14 cellular contexts compared by ENCODE assay signal in genomic region chr16:87295259-87295658, GRCh38. TPM values are rescaled to one million over a fixed set of nuclear protein-coding genes. Genes with fewer than 3 reads are reported as not detected.
DNase-seq lines count a peak whose midpoint lies in the region; ATAC-seq and TF ChIP-seq lines count a peak whose summit lies in the region.
"Had no signal": no experiment of that assay in that cellular context is flagged by ENCODE, and none has a peak within 500 bp of the region (broad histone marks: within the 10 kb centered on the region; RNA-seq: fewer than 3 reads in every experiment).

No MANE protein-coding gene starts in this region.

- CTCF ChIA-PET in activated B cell treated with CpG ODN at 0.5 μM for 24 hours (lab: Charles Lee), result no interaction called here

- POLR2A ChIA-PET in activated B cell treated with CpG ODN at 0.5 μM for 24 hours (lab: Charles Lee), result no interaction called here

- DNase-seq in DMS153 (lab: John Stamatoyannopoulos, UW) (peak; percentile 22), DMS153 treated with DMSO at 0.1 percent for 48 hours (lab: John Stamatoyannopoulos, UW; ENCODE audit: unreplicated experiment) (no peak), activated B cell treated with CpG ODN at 0.5 μM for 24 hours (no peak), memory B cell (ENCODE audit: low spot score in 2 of 2) (no peak), foreskin fibroblast (no peak), GM13977 (ENCODE audit: low spot score) (no peak)
- peak; percentile 74 for DNase-seq in Jurkat, Clone E6-1 (ENCODE audit: low read depth, low spot score)
- DNase-seq: 8988T, foreskin melanocyte, T-helper 9 cell had no signal

- ATAC-seq in activated B cell treated with CpG ODN at 0.5 μM for 24 hours (ENCODE audit: low read depth) (peak; percentile 47), memory B cell (ENCODE audit: low read depth) (peak; percentile 41), GM18517 (IDR thresholded peaks at IDR 0.05; ENCODE audit: unreplicated experiment) (no peak)

- no peak overlapping the region for H3K27ac Mint-ChIP-seq in activated B cell treated with CpG ODN at 0.5 μM for 24 hours
- no peak overlapping the region for H3K27ac Mint-ChIP-seq in memory B cell
- H3K27ac Mint-ChIP-seq: mesothelial cell of epicardium had no signal

- in situ Hi-C loops in GM13977 (cut with MboI; ENCODE audit: low pct_unique_long_range_greater_than_20kb, low sequenced_read_pairs, unreplicated experiment), result no loop called here

- H3K9me3 Mint-ChIP-seq in activated B cell treated with CpG ODN at 0.5 μM for 24 hours, result peaks cover 2% of the 10 kb centered on the region
- peaks cover 1% of the 10 kb centered on the region for H3K9me3 Mint-ChIP-seq in memory B cell

- H3K4me3 Mint-ChIP-seq in activated B cell treated with CpG ODN at 0.5 μM for 24 hours (no peak overlapping the region), memory B cell (no peak overlapping the region)
- H3K4me3 Mint-ChIP-seq: mesothelial cell of epicardium had no signal

- intact Hi-C loops in activated B cell treated with CpG ODN at 0.5 μM for 24 hours (cut with micrococcal nuclease), result loop anchor here (5.0 kb wide), 1 partner anchor 733 kb away; no protein-coding TSS in a partner anchor

- H3K4me3 ChIP-seq in Jurkat, Clone E6-1 (ENCODE audit: low read length), result no peak overlapping the region
- no peak overlapping the region for H3K4me3 ChIP-seq in foreskin fibroblast (ENCODE audit: low read depth in 1 of 2, low read length in 2 of 2)
- H3K4me3 ChIP-seq: cardiac muscle cell, tibial nerve had no signal

- H3K4me1 Mint-ChIP-seq in activated B cell treated with CpG ODN at 0.5 μM for 24 hours (no peaks in the 10 kb centered on the region), memory B cell (peaks cover 3% of the 10 kb centered on the region)
- H3K4me1 Mint-ChIP-seq: mesothelial cell of epicardium had no signal

- no peak for TF ChIP-seq CTCF in activated B cell treated with CpG ODN at 0.5 μM for 24 hours (IDR thresholded peaks at IDR 0.05)
- TF ChIP-seq CTCF in foreskin fibroblast (IDR thresholded peaks at IDR 0.05; ENCODE audit: low read depth, low read length), result no peak
- TF ChIP-seq CTCF in GM13977 (IDR thresholded peaks at IDR 0.05; ENCODE audit: extremely low read depth, insufficient read depth, missing control alignments), result no peak

- H3K27me3 Mint-ChIP-seq in activated B cell treated with CpG ODN at 0.5 μM for 24 hours (no peaks in the 10 kb centered on the region), memory B cell (no peaks in the 10 kb centered on the region)

- H3K36me3 Mint-ChIP-seq in activated B cell treated with CpG ODN at 0.5 μM for 24 hours (ENCODE audit: low read depth) (no peaks in the 10 kb centered on the region), memory B cell (no peaks in the 10 kb centered on the region)

RNA-seq across cellular contexts. Expression of gene C16orf95, which starts 21.9 kb away (rescaled TPM):
- polyA plus RNA-seq in Jurkat, Clone E6-1 (2012; ENCODE audit: insufficient read depth, insufficient read length), result 28.3 TPM
- total RNA-seq in activated B cell treated with CpG ODN at 0.5 μM for 24 hours, result 1.7 and 2.1 TPM in 2 replicates

Comparison
In these comparisons a context has a peak if more than half of its experiments do, and no peak if none do; other contexts are left out.
1. DNase-seq: peak in DMS153 (single experiment) and Jurkat, Clone E6-1 (single experiment); none in DMS153 treated with DMSO at 0.1 percent for 48 hours (single experiment), activated B cell treated with CpG ODN at 0.5 μM for 24 hours (single experiment), memory B cell (0 of 2), foreskin fibroblast (0 of 2) and GM13977 (single experiment).